Comparison of ENCODE assay signal across 8 cellular contexts in the genomic region with DNA sequence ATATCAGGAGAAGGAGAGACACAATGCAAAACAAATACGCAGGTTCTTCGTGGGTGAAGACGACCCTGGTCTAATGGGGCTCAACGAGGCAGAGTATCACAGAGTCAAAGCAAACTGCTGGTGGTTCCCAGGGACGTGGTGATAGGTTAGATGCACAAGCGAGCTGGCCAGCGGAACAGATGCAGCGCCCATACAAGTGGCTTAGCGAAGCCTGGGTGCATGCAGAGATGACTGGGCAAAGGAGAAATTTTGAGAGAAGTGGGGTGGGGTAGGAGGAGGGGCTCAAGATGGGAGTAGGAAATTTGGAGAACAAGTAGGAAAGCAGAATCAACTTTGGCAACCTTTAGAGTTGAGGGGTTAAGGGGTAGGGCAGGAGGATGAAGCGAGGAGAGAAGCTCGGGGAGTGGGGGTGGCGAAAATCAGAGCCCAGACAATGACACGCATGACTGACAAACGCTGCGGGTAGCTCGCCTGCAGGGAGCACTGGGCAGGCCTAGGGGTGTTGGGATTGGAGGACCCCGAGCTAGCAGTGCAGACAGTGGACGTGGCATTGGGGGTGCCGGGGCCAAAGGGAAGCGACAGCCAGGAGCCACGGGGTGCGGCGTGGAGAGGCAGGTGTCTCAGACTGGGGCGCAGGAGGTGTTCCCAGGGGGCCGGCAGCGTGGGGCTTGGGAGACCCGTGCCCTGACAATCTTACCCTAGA.
DNase-seq lines count a peak whose midpoint lies in the region; ATAC-seq and TF ChIP-seq lines count a peak whose summit lies in the region.

No MANE protein-coding gene starts in this region.

- peak overlapping the region; percentile 95 for H3K4me3 ChIP-seq in NT2/D1 (ENCODE audit: insufficient read length, low read depth)
- peak overlapping the region; percentile 83 for H3K4me3 ChIP-seq in parathyroid adenoma (ENCODE audit: low read depth, low read length)

- peak overlapping the region; percentile 83 for H3K4me2 ChIP-seq in parathyroid adenoma (ENCODE audit: low read length)

- peak; percentile 53 for ATAC-seq in GM18861 (IDR thresholded peaks at IDR 0.05; ENCODE audit: unreplicated experiment)
- peak; percentile 31 for ATAC-seq in HG03060 (IDR thresholded peaks at IDR 0.05; ENCODE audit: low read depth, unreplicated experiment)

- peak; percentile 14 for TF ChIP-seq CTCF in parathyroid adenoma (IDR thresholded peaks at IDR 0.05)

- H3K79me2 ChIP-seq in parathyroid adenoma = peaks cover 28% of the 10 kb centered on the region

- H3K9ac ChIP-seq in NT2/D1 (ENCODE audit: insufficient read length, low read depth) (peak overlapping the region; percentile 88), parathyroid adenoma (peak overlapping the region; percentile 87)

- H3K9me3 ChIP-seq in NT2/D1 (ENCODE audit: insufficient read depth, low read length) = no peaks in the 10 kb centered on the region
- H3K9me3 ChIP-seq in parathyroid adenoma (ENCODE audit: control insufficient read depth, low read length) = no peaks in the 10 kb centered on the region

- DNase-seq in AML-193 (lab: John Stamatoyannopoulos, UW) = peak; percentile 17 to 30
- no peak for DNase-seq in NT2/D1 (ENCODE audit: low read depth, low spot score)
- DNase-seq in activated T-helper 9 cell treated with anti-CD3 and anti-CD28 coated beads, Interleukin-2, amount 50 U/mL, for 16 hours (ENCODE audit: low read depth) = peak; percentile 17
- DNase-seq in globus pallidus (ENCODE audit: low spot score) = peak; percentile 48
- no peak for DNase-seq in NCI-H1436 (lab: John Stamatoyannopoulos, UW)

- peak overlapping the region; percentile 98 for H3K27ac ChIP-seq in parathyroid adenoma

- no peaks in the 10 kb centered on the region for H3K4me1 ChIP-seq in NT2/D1 (ENCODE audit: insufficient read depth, insufficient read length)
- H3K4me1 ChIP-seq in parathyroid adenoma = peaks cover 15% of the 10 kb centered on the region

- peak overlapping the region; percentile 78 for H2AFZ ChIP-seq in parathyroid adenoma

- H3K36me3 ChIP-seq in NT2/D1 (ENCODE audit: insufficient read depth, insufficient read length, low read length) = peaks cover 17% of the 10 kb centered on the region
- no peaks in the 10 kb centered on the region for H3K36me3 ChIP-seq in parathyroid adenoma (ENCODE audit: control insufficient read depth, insufficient read depth, low read length)

- H3K27me3 ChIP-seq in NT2/D1 (ENCODE audit: insufficient read depth, insufficient read length) (no peaks in the 10 kb centered on the region), parathyroid adenoma (ENCODE audit: control insufficient read depth, insufficient read depth, low read length) (no peaks in the 10 kb centered on the region)

Comparison
In these comparisons a context has a peak if more than half of its experiments do, and no peak if none do; other contexts are left out.
1. DNase-seq: peak in AML-193 (2 of 2), activated T-helper 9 cell treated with anti-CD3 and anti-CD28 coated beads, Interleukin-2, amount 50 U/mL, for 16 hours (single experiment) and globus pallidus (single experiment); none in NT2/D1 (single experiment) and NCI-H1436 (single experiment).